Comparison of ENCODE assay signal across 8 cellular contexts in the genomic region with DNA sequence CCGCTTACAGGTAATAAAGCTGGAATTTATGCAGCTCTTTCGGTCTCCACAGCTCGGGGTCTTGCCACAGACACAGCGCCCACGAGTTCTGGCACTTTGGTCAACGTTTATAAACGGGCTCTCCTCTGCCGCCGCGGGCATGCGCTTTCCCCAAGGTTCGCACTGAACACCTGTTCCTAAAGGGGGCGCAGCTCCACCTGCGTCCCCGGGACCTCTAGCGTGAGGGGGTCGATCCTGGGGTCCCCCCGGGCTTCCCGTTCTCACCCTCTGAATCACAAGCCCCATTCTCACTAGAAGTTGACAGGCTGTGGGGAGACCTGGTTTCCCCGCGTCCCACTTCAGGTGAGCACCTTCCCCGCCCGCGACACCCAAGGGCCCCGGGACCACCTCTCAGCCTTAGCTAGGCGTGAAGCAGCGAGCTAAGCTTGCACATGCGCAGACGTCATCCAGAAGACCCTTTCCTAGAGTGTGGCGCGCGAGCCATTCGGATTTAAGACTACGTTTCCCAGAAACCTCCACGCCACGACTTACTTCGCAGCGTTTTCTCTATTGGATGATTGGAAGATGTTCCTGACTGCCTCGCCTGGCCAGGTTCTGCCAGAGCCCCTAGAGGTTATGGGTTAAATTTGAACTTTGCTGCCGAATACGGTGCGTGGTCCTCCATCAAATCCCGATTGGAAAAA. TPM values are rescaled to one million over a fixed set of nuclear protein-coding genes. Genes with fewer than 3 reads are reported as not detected.
DNase-seq lines count a peak whose midpoint lies in the region; ATAC-seq and TF ChIP-seq lines count a peak whose summit lies in the region.

No MANE protein-coding gene starts in this region.

- no peaks in the 10 kb centered on the region for H3K79me1 ChIP-seq in mesendoderm (ENCODE audit: low read length)

- H3K4me3 ChIP-seq in epithelial cell of esophagus (ENCODE audit: low read length) = peak overlapping the region; percentile 66
- peak overlapping the region; percentile 42 for H3K4me3 ChIP-seq in mesendoderm (ENCODE audit: low read length)

- H3K27ac ChIP-seq in mesendoderm (ENCODE audit: low read depth, low read length) = no peak overlapping the region

- no peak overlapping the region for H4K5ac ChIP-seq in mesendoderm (ENCODE audit: low read length)

- H4K8ac ChIP-seq in mesendoderm (ENCODE audit: low read depth, low read length) = no peak overlapping the region

- H3K4me1 ChIP-seq in mesendoderm (ENCODE audit: control insufficient read depth, low read depth, low read length) = no peaks in the 10 kb centered on the region

- peak; percentile 84 to 85 for DNase-seq in AML-193 (lab: John Stamatoyannopoulos, UW)
- peak; percentile 92 for DNase-seq in NCI-H2227 (lab: John Stamatoyannopoulos, UW; ENCODE audit: unreplicated experiment)
- peak; percentile 67 for DNase-seq in activated CD4-positive, alpha-beta T cell treated with anti-CD3 and anti-CD28 coated beads for 48 hours
- peak; percentile 71 for DNase-seq in epithelial cell of esophagus (ENCODE audit: low read depth)
- DNase-seq in mesendoderm = peak; percentile 99
- DNase-seq in stimulated activated naive CD4-positive, alpha-beta T cell treated with Interleukin-2 at 50 U/mL for 16 hours (lab: John Stamatoyannopoulos, UW) = peak; percentile 8

- H3K56ac ChIP-seq in mesendoderm (ENCODE audit: low read length) = peak overlapping the region; percentile 73

- peak overlapping the region; percentile 28 for H3K18ac ChIP-seq in mesendoderm (ENCODE audit: low read length)

- H2AK5ac ChIP-seq in mesendoderm (ENCODE audit: low read length) = no peak overlapping the region

- ATAC-seq in GM18909 (IDR thresholded peaks at IDR 0.05; ENCODE audit: poor library complexity, unreplicated experiment) = peak; percentile 56
- peak; percentile 46 for ATAC-seq in HG03135 (IDR thresholded peaks at IDR 0.05; ENCODE audit: unreplicated experiment)

- peak overlapping the region; percentile 82 for H3K4me2 ChIP-seq in mesendoderm (ENCODE audit: low read length)

- H3K79me2 ChIP-seq in mesendoderm (ENCODE audit: control insufficient read depth, insufficient read depth, low read length) = no peaks in the 10 kb centered on the region

- WGBS in mesendoderm (ENCODE audit: extremely low coverage, insufficient coverage, low lambda C conversion rate) = no CpG with 5 or more reads among the region's 43 CpGs

- H3K4ac ChIP-seq in mesendoderm (ENCODE audit: low read depth, low read length) = no peak overlapping the region

- no peak overlapping the region for H3K23ac ChIP-seq in mesendoderm (ENCODE audit: low read length)

- H3K9ac ChIP-seq in mesendoderm (ENCODE audit: low read length) = peak overlapping the region; percentile 41

- H2BK120ac ChIP-seq in mesendoderm (ENCODE audit: low read depth, low read length) = no peak overlapping the region

- no peak overlapping the region for H2BK15ac ChIP-seq in mesendoderm (replicated peaks; ENCODE audit: low read depth)

- H2BK5ac ChIP-seq in mesendoderm (ENCODE audit: low read length) = no peak overlapping the region

- TF ChIP-seq CTCF in epithelial cell of esophagus (IDR thresholded peaks at IDR 0.05; ENCODE audit: insufficient read depth, low read depth, low read length, missing control alignments) = peak; percentile 29

- no peaks in the 10 kb centered on the region for H3K27me3 ChIP-seq in mesendoderm (ENCODE audit: insufficient read depth, low read length, poor library complexity)

- no peaks in the 10 kb centered on the region for H3K36me3 ChIP-seq in mesendoderm (ENCODE audit: control insufficient read depth, insufficient read depth, low read length)

RNA-seq across cellular contexts. Expression of a gene that starts 21.3 kb away (rescaled TPM):
- polyA plus RNA-seq in mesendoderm (2013, experiment 1 of 2) = 3.1 TPM
- polyA plus RNA-seq in mesendoderm (2013, experiment 2 of 2) = 3.0 TPM

RNA-seq across cellular contexts. Expression of a gene that starts 53.0 kb away (rescaled TPM):
- polyA plus RNA-seq in mesendoderm (2013, experiment 1 of 2) = not detected
- polyA plus RNA-seq in mesendoderm (2013, experiment 2 of 2) = 0.03 TPM

Comparison
In these comparisons a context has a peak if more than half of its experiments do, and no peak if none do; other contexts are left out.
1. DNase-seq: peak in every context shown above with its lines; median percentile 99 in mesendoderm; 92 in NCI-H2227; 84 in AML-193; 71 in epithelial cell of esophagus; 67 in activated CD4-positive, alpha-beta T cell treated with anti-CD3 and anti-CD28 coated beads for 48 hours; 8 in stimulated activated naive CD4-positive, alpha-beta T cell treated with Interleukin-2 at 50 U/mL for 16 hours.